In genomic region chr2:61854435-61855177, GRCh38 we compare ENCODE assay signal across 8 cellular contexts. TPM values are rescaled to one million over a fixed set of nuclear protein-coding genes. Genes with fewer than 3 reads are reported as not detected.
DNase-seq lines count a peak whose midpoint lies in the region; ATAC-seq, FAIRE-seq and TF ChIP-seq lines count a peak whose summit lies in the region.

No MANE protein-coding gene starts in this region.

- peaks cover 17% of the 10 kb centered on the region for H3K4me1 Mint-ChIP-seq in T-helper 2 cell treated with Interferon-gamma antibody and Interleukin-4, amounts not matched to agents 5 μg/mL and 100 μg/mL, for 36 hours (ENCODE audit: low read depth)
- H3K4me1 Mint-ChIP-seq in astrocyte (ENCODE audit: low read depth, unreplicated experiment), result peaks cover 3% of the 10 kb centered on the region

- H3K9me2 ChIP-seq in hepatocyte (replicated peaks; ENCODE audit: insufficient read depth), result no peaks in the 10 kb centered on the region

- peak overlapping the region; percentile 98 for H3K4me2 ChIP-seq in astrocyte (ENCODE audit: low read length)
- peak overlapping the region; percentile 89 for H3K4me2 ChIP-seq in hepatocyte

- H3K27ac Mint-ChIP-seq in T-helper 2 cell treated with Interferon-gamma antibody and Interleukin-4, amounts not matched to agents 5 μg/mL and 100 μg/mL, for 36 hours, result peak overlapping the region; percentile 94
- H3K27ac Mint-ChIP-seq in astrocyte (ENCODE audit: unreplicated experiment), result peak overlapping the region; percentile 93

- H3K9me3 ChIP-seq in astrocyte (ENCODE audit: insufficient read depth, low read depth, low read length) (no peaks in the 10 kb centered on the region), hepatocyte (ENCODE audit: low read depth) (no peaks in the 10 kb centered on the region)

- peak overlapping the region; percentile 74 for H3K9ac ChIP-seq in astrocyte (ENCODE audit: low read length)

- H3K36me3 ChIP-seq in astrocyte (ENCODE audit: insufficient read depth, low read length), result no peaks in the 10 kb centered on the region
- H3K36me3 ChIP-seq in hepatocyte (replicated peaks; ENCODE audit: insufficient read depth, low read depth), result no peaks in the 10 kb centered on the region

- H2AFZ ChIP-seq in astrocyte (ENCODE audit: low read depth, low read length), result peak overlapping the region; percentile 98
- peak overlapping the region; percentile 97 for H2AFZ ChIP-seq in hepatocyte

- H3K4me3 Mint-ChIP-seq in T-helper 2 cell treated with Interferon-gamma antibody and Interleukin-4, amounts not matched to agents 5 μg/mL and 100 μg/mL, for 36 hours, result peak overlapping the region; percentile 94
- peak overlapping the region; percentile 88 for H3K4me3 Mint-ChIP-seq in astrocyte (ENCODE audit: unreplicated experiment)

- ATAC-seq in GM18502 (IDR thresholded peaks at IDR 0.05; ENCODE audit: poor library complexity, unreplicated experiment), result peak; percentile 91
- ATAC-seq in HG02943 (IDR thresholded peaks at IDR 0.05; ENCODE audit: low read depth, unreplicated experiment), result peak; percentile 92

- no peaks in the 10 kb centered on the region for H3K9me3 Mint-ChIP-seq in T-helper 2 cell treated with Interferon-gamma antibody and Interleukin-4, amounts not matched to agents 5 μg/mL and 100 μg/mL, for 36 hours
- no peaks in the 10 kb centered on the region for H3K9me3 Mint-ChIP-seq in astrocyte (ENCODE audit: unreplicated experiment)

- H3K4me1 ChIP-seq in astrocyte (ENCODE audit: insufficient read depth, low read length) (peaks cover 15% of the 10 kb centered on the region), hepatocyte (ENCODE audit: insufficient read depth) (peaks cover 4% of the 10 kb centered on the region)

- H3K27me3 ChIP-seq in astrocyte (ENCODE audit: insufficient read depth, low read length) (no peaks in the 10 kb centered on the region), hepatocyte (no peaks in the 10 kb centered on the region)

- H3K27ac ChIP-seq in astrocyte (ENCODE audit: low read depth, low read length), result peak overlapping the region; percentile 60
- H3K27ac ChIP-seq in hepatocyte, result peak overlapping the region; percentile 87

- H3K36me3 Mint-ChIP-seq in T-helper 2 cell treated with Interferon-gamma antibody and Interleukin-4, amounts not matched to agents 5 μg/mL and 100 μg/mL, for 36 hours (ENCODE audit: low read depth), result no peaks in the 10 kb centered on the region
- peaks cover 5% of the 10 kb centered on the region for H3K36me3 Mint-ChIP-seq in astrocyte (ENCODE audit: low read depth, unreplicated experiment)

- no peaks in the 10 kb centered on the region for H3K79me2 ChIP-seq in astrocyte (ENCODE audit: insufficient read depth, low read length)
- H3K79me2 ChIP-seq in hepatocyte, result no peaks in the 10 kb centered on the region

- 2% methylated on average over 33 of the region's 33 CpGs for WGBS in hepatocyte (ENCODE audit: low lambda C conversion rate, missing lambda C conversion rate)

- no peaks in the 10 kb centered on the region for H3K27me3 Mint-ChIP-seq in T-helper 2 cell treated with Interferon-gamma antibody and Interleukin-4, amounts not matched to agents 5 μg/mL and 100 μg/mL, for 36 hours (ENCODE audit: low read depth)
- H3K27me3 Mint-ChIP-seq in astrocyte (ENCODE audit: low read depth, unreplicated experiment), result no peaks in the 10 kb centered on the region

- H3K4me3 ChIP-seq in astrocyte (ENCODE audit: insufficient read depth, low read depth, low read length) (peak overlapping the region; percentile 90), hepatocyte (peak overlapping the region; percentile 94)

- TF ChIP-seq CTCF in astrocyte (IDR thresholded peaks at IDR 0.05; ENCODE audit: insufficient read depth, low read depth, low read length) (no peak), hepatocyte (IDR thresholded peaks at IDR 0.05; ENCODE audit: poor library complexity) (peak; percentile 7)

- FAIRE-seq in astrocyte (lab: Jason Lieb, UNC), result no peak

- DNase-seq in NCI-H187 (lab: John Stamatoyannopoulos, UW) (peak; percentile 98), astrocyte (ENCODE audit: low read depth) (peak; percentile 93), hepatocyte (ENCODE audit: low spot score) (peak; percentile 96), renal cortical epithelial cell (ENCODE audit: low read depth) (peak; percentile 96), cortex of kidney (lab: John Stamatoyannopoulos, UW) (no peak)
- DNase-seq in T-helper 2 cell treated with Interferon-gamma antibody and Interleukin-4, amounts not matched to agents 5 μg/mL and 100 μg/mL, for 36 hours (ENCODE audit: low spot score), result peak; percentile 88

- H4K20me1 ChIP-seq in astrocyte (ENCODE audit: insufficient read depth, low read length) (no peaks in the 10 kb centered on the region), hepatocyte (ENCODE audit: insufficient read depth, poor library complexity, severe bottlenecking) (no peaks in the 10 kb centered on the region)

RNA-seq across cellular contexts. Expression of gene FAM161A, which starts 0.7 kb away (rescaled TPM):
- total RNA-seq in astrocyte (2.8 and 2.9 TPM in 2 replicates), hepatocyte (3.7 and 6.5 TPM in 2 replicates), renal cortical epithelial cell (0.69 and 3.3 TPM in 2 replicates)
- polyA plus RNA-seq in hepatocyte, result 2.1 and 4.5 TPM in 2 replicates

RNA-seq across cellular contexts. Expression of gene CCT4, which starts 33.9 kb away (rescaled TPM):
- 203 and 220 TPM in 2 replicates for total RNA-seq in astrocyte
- 107 and 115 TPM in 2 replicates for total RNA-seq in hepatocyte
- polyA plus RNA-seq in hepatocyte, result 84.3 and 84.6 TPM in 2 replicates
- total RNA-seq in renal cortical epithelial cell, result 182 and 249 TPM in 2 replicates

RNA-seq across cellular contexts. Expression of gene COMMD1, which starts 50.9 kb away (rescaled TPM):
- 30.3 and 32.0 TPM in 2 replicates for total RNA-seq in astrocyte
- 30.5 and 31.3 TPM in 2 replicates for total RNA-seq in hepatocyte
- 66.7 and 71.1 TPM in 2 replicates for polyA plus RNA-seq in hepatocyte
- 35.9 and 43.7 TPM in 2 replicates for total RNA-seq in renal cortical epithelial cell
